In genomic region chr11:126416542-126417090, GRCh38 we compare ENCODE assay signal across 8 cellular contexts.
DNase-seq lines count a peak whose midpoint lies in the region; ATAC-seq and TF ChIP-seq lines count a peak whose summit lies in the region.

No MANE protein-coding gene starts in this region.

- peaks cover 17% of the 10 kb centered on the region for H3K4me1 ChIP-seq in cardiac muscle cell (ENCODE audit: low read depth)
- no peaks in the 10 kb centered on the region for H3K4me1 ChIP-seq in thymus (ENCODE audit: control insufficient read depth, insufficient read depth, low read length)

- H3K36me3 ChIP-seq in cardiac muscle cell (peaks cover 2% of the 10 kb centered on the region), thymus (ENCODE audit: control insufficient read depth, insufficient read depth) (no peaks in the 10 kb centered on the region)

- intact Hi-C loops in posterior cingulate gyrus (cut with DNase I) = loop anchor here (5.0 kb wide), 2 partner anchors 59 to 114 kb away; partner anchors contain the start of genes DCPS and ST3GAL4

- TF ChIP-seq CTCF in cardiac muscle cell (IDR thresholded peaks at IDR 0.05; ENCODE audit: low read depth, low read length) = no peak

- DNase-seq in RPMI8226 (peak; percentile 65), cardiac muscle cell (ENCODE audit: low read depth in 1 of 2, low spot score in 1 of 2) (peak; percentile 74 to 91), posterior cingulate gyrus (peak; percentile 81 to 97 (median 91)), NCI-H1694 (lab: John Stamatoyannopoulos, UW) (no peak)
- peak; percentile 43 for DNase-seq in activated naive CD8-positive, alpha-beta T cell treated with anti-CD3 and anti-CD28 coated beads, Interleukin-2, amount 50 U/mL, for 16 hours (ENCODE audit: low read depth, low spot score)

- H3K4me3 ChIP-seq in cardiac muscle cell (no peak overlapping the region), thymus (ENCODE audit: low read length) (peak overlapping the region; percentile 46)

- ATAC-seq in HG03066 (IDR thresholded peaks at IDR 0.05; ENCODE audit: low read depth, unreplicated experiment) = peak; percentile 80

- H3K27me3 ChIP-seq in cardiac muscle cell (no peaks in the 10 kb centered on the region), thymus (ENCODE audit: control insufficient read depth, insufficient read depth) (no peaks in the 10 kb centered on the region)

- peak; percentile 46 for TF ChIP-seq POLR2A in GM18526 (IDR thresholded peaks at IDR 0.05; ENCODE audit: extremely low read depth, insufficient read length)

- WGBS in thymus = 10% methylated on average over 52 of the region's 52 CpGs

- no peaks in the 10 kb centered on the region for H3K9me3 ChIP-seq in cardiac muscle cell (ENCODE audit: low read depth)
- no peaks in the 10 kb centered on the region for H3K9me3 ChIP-seq in thymus (ENCODE audit: control insufficient read depth)

- no peak overlapping the region for H3K27ac ChIP-seq in cardiac muscle cell
- no peak overlapping the region for H3K27ac ChIP-seq in thymus (ENCODE audit: low read depth)
